In genomic region chr12:109573914-109574244, GRCh38 we compare ENCODE assay signal across 8 cellular contexts. TPM values are rescaled to one million over a fixed set of nuclear protein-coding genes. Genes with fewer than 3 reads are reported as not detected.
DNase-seq lines count a peak whose midpoint lies in the region; ATAC-seq and TF ChIP-seq lines count a peak whose summit lies in the region.

No MANE protein-coding gene starts in this region.

- no peaks in the 10 kb centered on the region for H3K9me3 ChIP-seq in RWPE2 (ENCODE audit: severe bottlenecking)

- peaks cover 77% of the 10 kb centered on the region for H3K36me3 ChIP-seq in RWPE2 (ENCODE audit: low read depth)

- H3K27ac ChIP-seq in RWPE2 (ENCODE audit: poor library complexity, severe bottlenecking): peak overlapping the region; percentile 55

- H3K9me3 Mint-ChIP-seq in glutamatergic neuron (ENCODE audit: unreplicated experiment): peaks cover 6% of the 10 kb centered on the region
- H3K9me3 Mint-ChIP-seq in stimulated activated naive CD8-positive, alpha-beta T cell treated with anti-CD3 and anti-CD28 coated beads, Interleukin-15, amount 100 ng/mL, for 72 hours: no peaks in the 10 kb centered on the region

- H3K4me1 ChIP-seq in RWPE2 (ENCODE audit: insufficient read depth, poor library complexity, severe bottlenecking): peaks cover 10% of the 10 kb centered on the region

- H3K4me3 Mint-ChIP-seq in glutamatergic neuron (ENCODE audit: unreplicated experiment): peak overlapping the region; percentile 92
- H3K4me3 Mint-ChIP-seq in stimulated activated naive CD8-positive, alpha-beta T cell treated with anti-CD3 and anti-CD28 coated beads, Interleukin-15, amount 100 ng/mL, for 72 hours: peak overlapping the region; percentile 89 to 91

- H3K4me3 ChIP-seq in RWPE2 (ENCODE audit: severe bottlenecking): peak overlapping the region; percentile 56

- H3K27ac Mint-ChIP-seq in glutamatergic neuron (ENCODE audit: unreplicated experiment): no peak overlapping the region
- H3K27ac Mint-ChIP-seq in stimulated activated naive CD8-positive, alpha-beta T cell treated with anti-CD3 and anti-CD28 coated beads, Interleukin-15, amount 100 ng/mL, for 72 hours: no peak overlapping the region

- DNase-seq in NCI-H1092 treated with DMSO at 0.1 percent for 48 hours (lab: John Stamatoyannopoulos, UW) (peak; percentile 33), NCI-H1092 (lab: John Stamatoyannopoulos, UW) (no peak), RWPE2 (ENCODE audit: low spot score) (no peak), glutamatergic neuron (no peak), hippocampal formation (lab: John Stamatoyannopoulos, UW) (no peak), NCI-H2171 (lab: John Stamatoyannopoulos, UW) (no peak)
- DNase-seq in stimulated activated naive CD8-positive, alpha-beta T cell treated with anti-CD3 and anti-CD28 coated beads, Interleukin-15, amount 100 ng/mL, for 72 hours: no peak

- peaks cover 8% of the 10 kb centered on the region for H3K27me3 Mint-ChIP-seq in glutamatergic neuron (ENCODE audit: unreplicated experiment)
- no peaks in the 10 kb centered on the region for H3K27me3 Mint-ChIP-seq in stimulated activated naive CD8-positive, alpha-beta T cell treated with anti-CD3 and anti-CD28 coated beads, Interleukin-15, amount 100 ng/mL, for 72 hours

- ATAC-seq in RWPE2 (ENCODE audit: low read depth): no peak
- peak; percentile 8 for ATAC-seq in stimulated activated naive CD8-positive, alpha-beta T cell treated with anti-CD3 and anti-CD28 coated beads, Interleukin-15, amount 100 ng/mL, for 72 hours
- no peak for ATAC-seq in GM21737 (IDR thresholded peaks at IDR 0.05; ENCODE audit: unreplicated experiment)

- TF ChIP-seq CTCF in RWPE2 (IDR thresholded peaks at IDR 0.05; ENCODE audit: poor library complexity, severe bottlenecking) (no peak), glutamatergic neuron (IDR thresholded peaks at IDR 0.05; ENCODE audit: partially characterized antibody, unreplicated experiment) (no peak)

- H3K36me3 Mint-ChIP-seq in glutamatergic neuron (ENCODE audit: unreplicated experiment): no peaks in the 10 kb centered on the region

- peaks cover 17% of the 10 kb centered on the region for H3K4me1 Mint-ChIP-seq in glutamatergic neuron (ENCODE audit: low read depth, unreplicated experiment)
- peaks cover 34% of the 10 kb centered on the region for H3K4me1 Mint-ChIP-seq in stimulated activated naive CD8-positive, alpha-beta T cell treated with anti-CD3 and anti-CD28 coated beads, Interleukin-15, amount 100 ng/mL, for 72 hours

- H3K27me3 ChIP-seq in RWPE2 (ENCODE audit: insufficient read depth, poor library complexity, severe bottlenecking): no peaks in the 10 kb centered on the region

RNA-seq across cellular contexts. Expression of gene MVK, which starts 0.3 kb away (rescaled TPM):
- 53.6 TPM for total RNA-seq in glutamatergic neuron (ENCODE audit: unreplicated experiment)

RNA-seq across cellular contexts. Expression of gene MMAB, which starts 0.6 kb away (rescaled TPM):
- total RNA-seq in glutamatergic neuron (ENCODE audit: unreplicated experiment): 28.7 TPM
